Comparison of ENCODE assay signal across 14 cellular contexts in genomic region chr11:18131115-18131514, GRCh38. TPM values are rescaled to one million over a fixed set of nuclear protein-coding genes. Genes with fewer than 3 reads are reported as not detected.
"Had no signal": no experiment of that assay in that cellular context is flagged by ENCODE, and none has a peak within 500 bp of the region (broad histone marks: within the 10 kb centered on the region; RNA-seq: fewer than 3 reads in every experiment).

No MANE protein-coding gene starts in this region.

RNA-seq across cellular contexts. Expression of gene MRGPRX3, which starts 1.3 kb away (rescaled TPM):
- total RNA-seq: activated B cell treated with CpG ODN at 0.5 μM for 24 hours; activated CD4-positive, alpha-beta memory T cell treated with anti-CD3 and anti-CD28 coated beads for 36 hours; activated CD4-positive, alpha-beta memory T cell treated with anti-CD3 and anti-CD28 coated beads, Interleukin-2, amount 10 ng/mL, durations not matched to agents 7 days and 5 days; activated CD4-positive, alpha-beta T cell treated with anti-CD3 and anti-CD28 coated beads for 36 hours; activated CD4-positive, alpha-beta T cell treated with anti-CD3 and anti-CD28 coated beads, Interleukin-2, amount 10 ng/mL, durations not matched to agents 24 days and 14 days; activated CD4-positive, alpha-beta T cell treated with anti-CD3 and anti-CD28 coated beads, Interleukin-2, amount 10 ng/mL, durations not matched to agents 7 days and 5 days; activated CD8-positive, alpha-beta memory T cell treated with anti-CD3 and anti-CD28 coated beads for 36 hours; activated CD8-positive, alpha-beta memory T cell treated with anti-CD3 and anti-CD28 coated beads, Interleukin-2, amount 10 ng/mL, durations not matched to agents 7 days and 5 days; activated CD8-positive, alpha-beta T cell treated with anti-CD3 and anti-CD28 coated beads for 36 hours; activated CD8-positive, alpha-beta T cell treated with anti-CD3 and anti-CD28 coated beads, Interleukin-2, amount 10 ng/mL, durations not matched to agents 7 days and 5 days; T-helper 1 cell treated with Interleukin-12 subunit alpha and Interleukin-12 subunit beta and Interleukin-4 antibody, amounts not matched to agents 30 ng/mL and 1 ng/mL, for 36 hours; T-helper 17 cell; T-helper 2 cell treated with Interferon-gamma antibody and Interleukin-4, amounts not matched to agents 100 ng/mL and 5 ng/mL, for 36 hours; WTC11 had no signal

RNA-seq across cellular contexts. Expression of gene MRGPRX4, which starts 41.5 kb away (rescaled TPM):
- total RNA-seq: activated B cell treated with CpG ODN at 0.5 μM for 24 hours; activated CD4-positive, alpha-beta memory T cell treated with anti-CD3 and anti-CD28 coated beads for 36 hours; activated CD4-positive, alpha-beta memory T cell treated with anti-CD3 and anti-CD28 coated beads, Interleukin-2, amount 10 ng/mL, durations not matched to agents 7 days and 5 days; activated CD4-positive, alpha-beta T cell treated with anti-CD3 and anti-CD28 coated beads for 36 hours; activated CD4-positive, alpha-beta T cell treated with anti-CD3 and anti-CD28 coated beads, Interleukin-2, amount 10 ng/mL, durations not matched to agents 24 days and 14 days; activated CD4-positive, alpha-beta T cell treated with anti-CD3 and anti-CD28 coated beads, Interleukin-2, amount 10 ng/mL, durations not matched to agents 7 days and 5 days; activated CD8-positive, alpha-beta memory T cell treated with anti-CD3 and anti-CD28 coated beads for 36 hours; activated CD8-positive, alpha-beta memory T cell treated with anti-CD3 and anti-CD28 coated beads, Interleukin-2, amount 10 ng/mL, durations not matched to agents 7 days and 5 days; activated CD8-positive, alpha-beta T cell treated with anti-CD3 and anti-CD28 coated beads for 36 hours; activated CD8-positive, alpha-beta T cell treated with anti-CD3 and anti-CD28 coated beads, Interleukin-2, amount 10 ng/mL, durations not matched to agents 7 days and 5 days; T-helper 1 cell treated with Interleukin-12 subunit alpha and Interleukin-12 subunit beta and Interleukin-4 antibody, amounts not matched to agents 30 ng/mL and 1 ng/mL, for 36 hours; T-helper 17 cell; T-helper 2 cell treated with Interferon-gamma antibody and Interleukin-4, amounts not matched to agents 100 ng/mL and 5 ng/mL, for 36 hours; WTC11 had no signal
